8 cellular contexts compared by ENCODE assay signal in genomic region chr15:44712108-44713005, GRCh38.
DNase-seq lines count a peak whose midpoint lies in the region; ATAC-seq and FAIRE-seq lines count a peak whose summit lies in the region.

No MANE protein-coding gene starts in this region.

- peaks cover 56% of the 10 kb centered on the region for H3K4me1 Mint-ChIP-seq in activated naive CD4-positive, alpha-beta T cell treated with anti-CD3 and anti-CD28 coated beads, Interleukin-2, amount 50 U/mL, for 24 hours

- ATAC-seq in GM19395 (IDR thresholded peaks at IDR 0.05; ENCODE audit: unreplicated experiment) = no peak

- FAIRE-seq in urothelium cell line (lab: Jason Lieb, UNC) = no peak

- peak overlapping the region; percentile 91 for H2AFZ ChIP-seq in neuron (ENCODE audit: low read depth, low read length)

- DNase-seq in EL = peak; percentile 82
- peak in 70 of 76 experiments; percentile 4 to 81 (median 47) for DNase-seq in HUDEP-2 (lab: John Stamatoyannopoulos, UW; ENCODE audit: unreplicated experiment in 76 of 76)
- DNase-seq in SHP77 treated with DMSO at 0.1 percent for 48 hours (lab: John Stamatoyannopoulos, UW) = peak; percentile 53
- DNase-seq in germinal center (ENCODE audit: low spot score) = peak; percentile 40
- peak; percentile 55 for DNase-seq in urothelium cell line (ENCODE audit: low spot score)

- no peaks in the 10 kb centered on the region for H3K9me3 Mint-ChIP-seq in activated naive CD4-positive, alpha-beta T cell treated with anti-CD3 and anti-CD28 coated beads, Interleukin-2, amount 50 U/mL, for 24 hours

- H3K27ac Mint-ChIP-seq in activated naive CD4-positive, alpha-beta T cell treated with anti-CD3 and anti-CD28 coated beads, Interleukin-2, amount 50 U/mL, for 24 hours = peak overlapping the region; percentile 100

- peak overlapping the region; percentile 80 for H3K4me3 ChIP-seq in neuron (ENCODE audit: low read length)

- H3K9me3 ChIP-seq in neuron (ENCODE audit: low read length) = no peaks in the 10 kb centered on the region

- no peaks in the 10 kb centered on the region for H3K27me3 Mint-ChIP-seq in activated naive CD4-positive, alpha-beta T cell treated with anti-CD3 and anti-CD28 coated beads, Interleukin-2, amount 50 U/mL, for 24 hours

- H3K36me3 Mint-ChIP-seq in activated naive CD4-positive, alpha-beta T cell treated with anti-CD3 and anti-CD28 coated beads, Interleukin-2, amount 50 U/mL, for 24 hours = peaks cover 59% of the 10 kb centered on the region

- peak overlapping the region; percentile 98 for H3K4me3 Mint-ChIP-seq in activated naive CD4-positive, alpha-beta T cell treated with anti-CD3 and anti-CD28 coated beads, Interleukin-2, amount 50 U/mL, for 24 hours

- no peaks in the 10 kb centered on the region for H3K27me3 ChIP-seq in neuron (ENCODE audit: insufficient read depth, low read length)

- peaks cover 24% of the 10 kb centered on the region for H3K36me3 ChIP-seq in neuron (ENCODE audit: insufficient read depth, low read length)

- peaks cover 11% of the 10 kb centered on the region for H3K4me1 ChIP-seq in neuron (ENCODE audit: insufficient read depth, low read length)
